In genomic region chr14:83463500-83464098, GRCh38 we compare ENCODE assay signal across 2 cellular contexts.
TF ChIP-seq lines count a peak whose summit lies in the region.

No MANE protein-coding gene starts in this region.

TF ChIP-seq in HCT116, 20 proteins besides CTCF, POLR2A, EP300 and RAD21 (continued from another document):
- TF ChIP-seq, protein P1, sequence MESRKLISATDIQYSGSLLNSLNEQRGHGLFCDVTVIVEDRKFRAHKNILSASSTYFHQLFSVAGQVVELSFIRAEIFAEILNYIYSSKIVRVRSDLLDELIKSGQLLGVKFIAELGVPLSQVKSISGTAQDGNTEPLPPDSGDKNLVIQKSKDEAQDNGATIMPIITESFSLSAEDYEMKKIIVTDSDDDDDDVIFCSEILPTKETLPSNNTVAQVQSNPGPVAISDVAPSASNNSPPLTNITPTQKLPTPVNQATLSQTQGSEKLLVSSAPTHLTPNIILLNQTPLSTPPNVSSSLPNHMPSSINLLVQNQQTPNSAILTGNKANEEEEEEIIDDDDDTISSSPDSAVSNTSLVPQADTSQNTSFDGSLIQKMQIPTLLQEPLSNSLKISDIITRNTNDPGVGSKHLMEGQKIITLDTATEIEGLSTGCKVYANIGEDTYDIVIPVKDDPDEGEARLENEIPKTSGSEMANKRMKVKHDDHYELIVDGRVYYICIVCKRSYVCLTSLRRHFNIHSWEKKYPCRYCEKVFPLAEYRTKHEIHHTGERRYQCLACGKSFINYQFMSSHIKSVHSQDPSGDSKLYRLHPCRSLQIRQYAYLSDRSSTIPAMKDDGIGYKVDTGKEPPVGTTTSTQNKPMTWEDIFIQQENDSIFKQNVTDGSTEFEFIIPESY (IDR thresholded peaks at IDR 0.05; ENCODE audit: extremely low read depth, insufficient replicate concordance, low read length): no peak
- no peak for TF ChIP-seq EZH2phosphoT487 (IDR thresholded peaks at IDR 0.05; ENCODE audit: borderline replicate concordance)

TF ChIP-seq in liver, 16 proteins besides CTCF, POLR2A, EP300 and RAD21 (continued from another document):
- TF ChIP-seq REST (IDR thresholded peaks at IDR 0.05) (no peak), JUND (IDR thresholded peaks at IDR 0.05) (no peak)
TF ChIP-seq in liver: peak in this region for 0.
